22 cellular contexts compared by ENCODE assay signal in the genomic region with DNA sequence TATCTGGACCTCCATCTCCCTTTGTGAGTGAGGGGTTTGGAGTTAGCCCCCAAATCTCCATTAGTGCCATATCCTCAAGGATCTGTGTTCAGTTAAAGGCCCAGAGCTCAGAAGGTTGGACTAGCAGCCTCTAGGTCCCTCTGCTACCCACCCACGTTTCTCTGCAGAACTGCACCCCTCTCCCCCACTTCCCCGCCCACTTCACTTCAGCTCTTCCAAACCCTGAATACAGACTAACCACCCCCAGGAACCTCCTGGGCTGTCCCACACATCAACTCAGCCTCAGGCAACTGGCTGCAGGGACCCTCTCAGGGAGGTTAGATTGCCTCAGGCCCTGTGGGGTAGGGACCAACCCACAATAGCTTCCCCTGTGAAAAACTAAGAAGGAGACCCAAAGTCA. TPM values are rescaled to one million over a fixed set of nuclear protein-coding genes. Genes with fewer than 3 reads are reported as not detected.
A peak's percentile ranks its signal among the peaks of the same experiment; 100 is the strongest.
DNase-seq lines count a peak whose midpoint lies in the region; ATAC-seq and TF ChIP-seq lines count a peak whose summit lies in the region.
"Had no signal": no experiment of that assay in that cellular context is flagged by ENCODE, and none has a peak within 500 bp of the region (broad histone marks: within the 10 kb centered on the region; RNA-seq: fewer than 3 reads in every experiment).

No MANE protein-coding gene starts in this region.

- peak overlapping the region; percentile 98 for H3K4me2 ChIP-seq in OCI-LY3 (ENCODE audit: low read length)
- no peak overlapping the region for H3K4me2 ChIP-seq in neural progenitor cell

- H3K4me1 ChIP-seq in OCI-LY3 (ENCODE audit: low read length) (peaks cover 37% of the 10 kb centered on the region), neural progenitor cell (peaks cover 7% of the 10 kb centered on the region)

- H3K36me3 ChIP-seq in OCI-LY3 (replicated peaks; ENCODE audit: low read depth, low read length), result no peaks in the 10 kb centered on the region
- H3K36me3 ChIP-seq in neural progenitor cell, result no peaks in the 10 kb centered on the region
- H3K36me3 ChIP-seq: heart right ventricle, suprapubic skin had no signal

- peak overlapping the region; percentile 76; the same call in 1 of the 2 replicates for H3K27ac ChIP-seq in OCI-LY3 (ENCODE audit: low read length)
- H3K27ac ChIP-seq in neural progenitor cell, result no peak overlapping the region
- no peak overlapping the region for H3K27ac ChIP-seq in substantia nigra (ENCODE audit: low read depth, low read length, poor library complexity, severe bottlenecking)
- H3K27ac ChIP-seq: heart right ventricle, suprapubic skin had no signal

- H3K27me3 Mint-ChIP-seq in neural progenitor cell (ENCODE audit: insufficient read depth, low read depth), result peaks cover 2% of the 10 kb centered on the region
- H3K27me3 Mint-ChIP-seq: activated CD8-positive, alpha-beta memory T cell treated with anti-CD3 and anti-CD28 coated beads, Interleukin-2, amount 10 ng/mL, durations not matched to agents 7 days and 5 days; effector memory CD8-positive, alpha-beta T cell had no signal

- H2AFZ ChIP-seq in OCI-LY3 (ENCODE audit: low read depth, low read length) (no peak overlapping the region), neural progenitor cell (replicated peaks) (no peak overlapping the region)

- TF ChIP-seq CTCF in OCI-LY3 (IDR thresholded peaks at IDR 0.05; ENCODE audit: low read depth, low read length), result no peak
- no peak for TF ChIP-seq CTCF in neural progenitor cell (IDR thresholded peaks at IDR 0.05)

- peaks cover 18% of the 10 kb centered on the region for H3F3A ChIP-seq in neural progenitor cell (ENCODE audit: low read depth)

- H3K36me3 Mint-ChIP-seq in neural progenitor cell, result no peaks in the 10 kb centered on the region
- H3K36me3 Mint-ChIP-seq: activated CD8-positive, alpha-beta memory T cell treated with anti-CD3 and anti-CD28 coated beads, Interleukin-2, amount 10 ng/mL, durations not matched to agents 7 days and 5 days had no signal

- H3K9me3 ChIP-seq in OCI-LY3 (ENCODE audit: insufficient read depth, low read length), result no peaks in the 10 kb centered on the region
- no peaks in the 10 kb centered on the region for H3K9me3 ChIP-seq in neural progenitor cell (ENCODE audit: low read depth)
- H3K9me3 ChIP-seq: heart right ventricle, suprapubic skin had no signal

- H3K9me3 Mint-ChIP-seq in neural progenitor cell, result no peaks in the 10 kb centered on the region
- H3K9me3 Mint-ChIP-seq: effector memory CD8-positive, alpha-beta T cell; T-helper 2 cell treated with Interferon-gamma antibody and Interleukin-4, amounts not matched to agents 5 μg/mL and 100 μg/mL, for 36 hours had no signal

- H3K27me3 ChIP-seq in OCI-LY3 (ENCODE audit: low read depth, low read length), result no peaks in the 10 kb centered on the region
- H3K27me3 ChIP-seq in neural progenitor cell, result no peaks in the 10 kb centered on the region
- H3K27me3 ChIP-seq: heart right ventricle, suprapubic skin had no signal

- H4K20me1 ChIP-seq in OCI-LY3 (ENCODE audit: insufficient read depth, low read length) (no peaks in the 10 kb centered on the region), neural progenitor cell (ENCODE audit: low read depth) (no peaks in the 10 kb centered on the region)

- peak overlapping the region; percentile 66 for H3K27ac Mint-ChIP-seq in neural progenitor cell
- H3K27ac Mint-ChIP-seq: activated CD8-positive, alpha-beta memory T cell treated with anti-CD3 and anti-CD28 coated beads, Interleukin-2, amount 10 ng/mL, durations not matched to agents 7 days and 5 days; effector memory CD8-positive, alpha-beta T cell; T-helper 2 cell treated with Interferon-gamma antibody and Interleukin-4, amounts not matched to agents 5 μg/mL and 100 μg/mL, for 36 hours had no signal

- peak overlapping the region; percentile 22; the same call in 1 of the 2 replicates for H3K4me3 ChIP-seq in GM08714 (ENCODE audit: low read length)
- H3K4me3 ChIP-seq in OCI-LY3 (ENCODE audit: low read length), result peak overlapping the region; percentile 91; the same call in 1 of the 2 replicates
- H3K4me3 ChIP-seq in neural progenitor cell, result no peak overlapping the region
- H3K4me3 ChIP-seq: heart right ventricle, suprapubic skin had no signal

- H3K9ac ChIP-seq in OCI-LY3 (ENCODE audit: low read length), result peak overlapping the region; percentile 87; the same call in 1 of the 2 replicates
- no peak overlapping the region for H3K9ac ChIP-seq in neural progenitor cell

- ATAC-seq in GM21526 (IDR thresholded peaks at IDR 0.05; ENCODE audit: low FRiP score, unreplicated experiment), result no peak
- ATAC-seq: activated CD8-positive, alpha-beta memory T cell treated with anti-CD3 and anti-CD28 coated beads, Interleukin-2, amount 10 ng/mL, durations not matched to agents 7 days and 5 days; effector memory CD8-positive, alpha-beta T cell; heart right ventricle; HepG2; right cardiac atrium had no signal

- no peak for DNase-seq in neural progenitor cell (ENCODE audit: low spot score)
- DNase-seq in substantia nigra (lab: John Stamatoyannopoulos, UW), result no peak
- no peak for DNase-seq in DMS79 treated with DMSO at 0.1 percent for 48 hours (lab: John Stamatoyannopoulos, UW)
- DNase-seq: activated CD8-positive, alpha-beta memory T cell treated with anti-CD3 and anti-CD28 coated beads, Interleukin-2, amount 10 ng/mL, durations not matched to agents 7 days and 5 days; activated effector memory CD4-positive, alpha-beta T cell treated with Interleukin-2 at 50 U/mL for 16 hours; amniotic stem cell; cerebellar nuclear complex; effector memory CD8-positive, alpha-beta T cell; GF-D8; heart right ventricle; mammary epithelial cell; NCI-H1930; NCI-H510A; SIG-M5 had no signal

- peaks cover 33% of the 10 kb centered on the region for H3K4me1 Mint-ChIP-seq in neural progenitor cell

- H3K4me3 Mint-ChIP-seq in neural progenitor cell, result no peak overlapping the region
- H3K4me3 Mint-ChIP-seq: T-helper 2 cell treated with Interferon-gamma antibody and Interleukin-4, amounts not matched to agents 5 μg/mL and 100 μg/mL, for 36 hours had no signal

- no peaks in the 10 kb centered on the region for H3K79me2 ChIP-seq in OCI-LY3 (ENCODE audit: low read length)
- no peaks in the 10 kb centered on the region for H3K79me2 ChIP-seq in neural progenitor cell (ENCODE audit: low read depth)

RNA-seq across cellular contexts. Expression of a gene that starts 0.9 kb away (rescaled TPM):
- total RNA-seq in neural progenitor cell (ENCODE audit: low replicate concordance), result not detected in 2 replicates
- total RNA-seq: fibroblast of lung, HepG2, mammary epithelial cell, suprapubic skin had no signal

RNA-seq across cellular contexts. Expression of a gene that starts 2.5 kb away (rescaled TPM):
- 3.9 and 4.6 TPM in 2 replicates for total RNA-seq in neural progenitor cell (ENCODE audit: low replicate concordance)

RNA-seq across cellular contexts. Expression of a gene that starts 9.4 kb away (rescaled TPM):
- total RNA-seq in neural progenitor cell (ENCODE audit: low replicate concordance), result 0.56 and 3.0 TPM in 2 replicates
- total RNA-seq: heart right ventricle, HepG2, mammary epithelial cell, suprapubic skin had no signal

RNA-seq across cellular contexts. Expression of a gene that starts 14.4 kb away (rescaled TPM):
- total RNA-seq in neural progenitor cell (ENCODE audit: low replicate concordance), result 0.53 and 9.1 TPM in 2 replicates

RNA-seq across cellular contexts. Expression of a gene that starts 19.3 kb away (rescaled TPM):
- total RNA-seq in neural progenitor cell (ENCODE audit: low replicate concordance), result 4.1 and 13.7 TPM in 2 replicates
